In the genomic region with DNA sequence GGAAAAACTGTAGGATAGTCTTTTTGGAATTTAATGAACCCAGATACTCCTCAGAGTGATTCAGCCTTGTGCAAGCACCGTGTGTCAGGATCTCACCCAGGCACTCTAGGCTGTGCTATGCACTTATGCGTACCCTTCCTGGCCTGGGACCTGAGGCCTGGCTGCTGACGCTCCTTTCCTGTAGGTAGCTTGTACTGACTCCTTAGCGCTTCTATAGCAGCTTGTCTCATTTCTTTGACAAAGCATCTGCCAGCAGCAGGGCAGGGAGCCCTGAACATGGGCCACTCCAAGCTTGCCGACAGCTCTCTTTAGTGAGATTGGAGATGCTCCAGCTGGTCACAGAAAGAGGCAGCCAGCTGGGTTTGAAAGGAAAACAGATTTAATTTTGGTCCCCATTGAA, we compare ENCODE assay signal across 16 cellular contexts.
DNase-seq lines count a peak whose midpoint lies in the region; ATAC-seq, FAIRE-seq and TF ChIP-seq lines count a peak whose summit lies in the region.
"Had no signal": no experiment of that assay in that cellular context is flagged by ENCODE, and none has a peak within 500 bp of the region (broad histone marks: within the 10 kb centered on the region; RNA-seq: fewer than 3 reads in every experiment).

No MANE protein-coding gene starts in this region.

- TF ChIP-seq CTCF in WTC11 (IDR thresholded peaks at IDR 0.05) (no peak), heart left ventricle (IDR thresholded peaks at IDR 0.05) (no peak), pancreas (IDR thresholded peaks at IDR 0.05) (no peak)

- no peaks in the 10 kb centered on the region for H3K27me3 ChIP-seq in heart left ventricle
- H3K27me3 ChIP-seq in pancreas: no peaks in the 10 kb centered on the region
- H3K27me3 ChIP-seq: BLaER1 had no signal

- H3K9me3 Mint-ChIP-seq in WTC11: no peaks in the 10 kb centered on the region
- no peaks in the 10 kb centered on the region for H3K9me3 Mint-ChIP-seq in activated T-helper 2 cell treated with anti-CD3 and anti-CD28 coated beads, Interferon-gamma antibody, Interleukin-2, Interleukin-4, amounts not matched to agents 10 μg/mL and 5 μg/mL and 100 μg/mL, durations not matched to agents 14 hours and 24 hours and 36 hours
- H3K9me3 Mint-ChIP-seq: IgD-negative memory B cell had no signal

- H3K36me3 ChIP-seq in heart left ventricle (no peaks in the 10 kb centered on the region), pancreas (no peaks in the 10 kb centered on the region)
- H3K36me3 ChIP-seq: BLaER1 had no signal

- ATAC-seq in WTC11: peak; percentile 68
- ATAC-seq in heart left ventricle: peak; percentile 60 to 93 (median 83)
- peak in 3 of 4 donors; percentile 32 to 60 (median 47) for ATAC-seq in pancreas
- no peak for ATAC-seq in HG03196 (IDR thresholded peaks at IDR 0.05; ENCODE audit: unreplicated experiment)

- no peaks in the 10 kb centered on the region for H3K9me3 ChIP-seq in heart left ventricle
- no peaks in the 10 kb centered on the region for H3K9me3 ChIP-seq in pancreas
- H3K9me3 ChIP-seq: BLaER1 had no signal

- CTCF ChIA-PET in WTC11 (lab: Charles Lee): interaction anchor here (1.5 kb wide), 1 partner anchor 13 kb away, joined by 3 read pairs; no protein-coding TSS in a partner anchor

- H3K4me1 ChIP-seq in heart left ventricle (peaks cover 0 to 55% (median 45%) of the 10 kb centered on the region in 12 donors), pancreas (no peaks in the 10 kb centered on the region)
- H3K4me1 ChIP-seq: BLaER1 had no signal

- peaks cover 10% of the 10 kb centered on the region for H3K4me1 Mint-ChIP-seq in WTC11
- no peaks in the 10 kb centered on the region for H3K4me1 Mint-ChIP-seq in activated T-helper 2 cell treated with anti-CD3 and anti-CD28 coated beads, Interferon-gamma antibody, Interleukin-2, Interleukin-4, amounts not matched to agents 10 μg/mL and 5 μg/mL and 100 μg/mL, durations not matched to agents 14 hours and 24 hours and 36 hours (ENCODE audit: low read depth)
- H3K4me1 Mint-ChIP-seq: IgD-negative memory B cell had no signal

- no peaks in the 10 kb centered on the region for H3K27me3 Mint-ChIP-seq in WTC11 (ENCODE audit: low read depth)
- H3K27me3 Mint-ChIP-seq in activated T-helper 2 cell treated with anti-CD3 and anti-CD28 coated beads, Interferon-gamma antibody, Interleukin-2, Interleukin-4, amounts not matched to agents 10 μg/mL and 5 μg/mL and 100 μg/mL, durations not matched to agents 14 hours and 24 hours and 36 hours (ENCODE audit: low read depth): no peaks in the 10 kb centered on the region

- no peaks in the 10 kb centered on the region for H3K36me3 Mint-ChIP-seq in WTC11
- H3K36me3 Mint-ChIP-seq in activated T-helper 2 cell treated with anti-CD3 and anti-CD28 coated beads, Interferon-gamma antibody, Interleukin-2, Interleukin-4, amounts not matched to agents 10 μg/mL and 5 μg/mL and 100 μg/mL, durations not matched to agents 14 hours and 24 hours and 36 hours (ENCODE audit: low read depth): no peaks in the 10 kb centered on the region

- 22 to 37% (median 33%) methylated on average over 5 of the region's 5 CpGs for WGBS in heart left ventricle, 4 donors
- 65 to 70% methylated on average over 5 of the region's 5 CpGs for WGBS in pancreas, 2 donors

- no peak overlapping the region for H3K4me3 ChIP-seq in heart left ventricle
- no peak overlapping the region for H3K4me3 ChIP-seq in pancreas
- H3K4me3 ChIP-seq: BLaER1 had no signal

- DNase-seq in Ammon's horn (ENCODE audit: low spot score) (peak; percentile 84), WTC11 (ENCODE audit: low spot score) (no peak), heart left ventricle (peak; percentile 45 to 82 (median 72)), pancreas (no peak), RPMI8226 (no peak)
- no peak for DNase-seq in stimulated activated CD4-positive, alpha-beta T cell treated with anti-CD3 and anti-CD28 coated beads, Interleukin-12 subunit alpha, Interleukin-12 subunit beta, amount 100 ng/mL, for 4 hours
- no peak for DNase-seq in activated T-helper 2 cell treated with anti-CD3 and anti-CD28 coated beads, Interferon-gamma antibody, Interleukin-2, Interleukin-4, amounts not matched to agents 10 μg/mL and 5 μg/mL and 100 μg/mL, durations not matched to agents 14 hours and 24 hours and 36 hours (ENCODE audit: low spot score)
- DNase-seq: activated T-cell treated with anti-CD3 and anti-CD28 coated beads, Interleukin-2, amount 50 U/mL, for 48 hours; effector CD4-positive, alpha-beta T cell; NK-92 treated with Interleukin-12 subunit alpha and Interleukin-12 subunit beta, amount 100 ng/mL, for 24 hours; stimulated activated naive CD4-positive, alpha-beta T cell; T-helper 9 cell had no signal

- H3K27ac ChIP-seq in heart left ventricle: peak overlapping the region in 11 of 12 donors; percentile 29 to 72 (median 58)
- H3K27ac ChIP-seq in pancreas: no peak overlapping the region
- H3K27ac ChIP-seq: BLaER1 had no signal

- FAIRE-seq in pancreas (lab: Jason Lieb, UNC): no peak
- FAIRE-seq: keratinocyte had no signal

- no peak for TF ChIP-seq POLR2A in heart left ventricle (IDR thresholded peaks at IDR 0.05)

- no peak overlapping the region for H3K27ac Mint-ChIP-seq in WTC11
- no peak overlapping the region for H3K27ac Mint-ChIP-seq in activated T-helper 2 cell treated with anti-CD3 and anti-CD28 coated beads, Interferon-gamma antibody, Interleukin-2, Interleukin-4, amounts not matched to agents 10 μg/mL and 5 μg/mL and 100 μg/mL, durations not matched to agents 14 hours and 24 hours and 36 hours
- H3K27ac Mint-ChIP-seq: IgD-negative memory B cell had no signal

- H3K4me3 Mint-ChIP-seq in WTC11: no peak overlapping the region
- no peak overlapping the region for H3K4me3 Mint-ChIP-seq in activated T-helper 2 cell treated with anti-CD3 and anti-CD28 coated beads, Interferon-gamma antibody, Interleukin-2, Interleukin-4, amounts not matched to agents 10 μg/mL and 5 μg/mL and 100 μg/mL, durations not matched to agents 14 hours and 24 hours and 36 hours (ENCODE audit: low read depth)
- H3K4me3 Mint-ChIP-seq: IgD-negative memory B cell had no signal

- POLR2A ChIA-PET in WTC11 (lab: Charles Lee): no interaction called here

- intact Hi-C loops in heart left ventricle (cut with DNase I) (loop anchor here in 2 of 10 donors (10.0 kb wide), 3 partner anchors 59 to 341 kb away; no protein-coding TSS in a partner anchor), pancreas (cut with DNase I) (no loop called here)
- intact Hi-C loops in activated T-helper 2 cell treated with anti-CD3 and anti-CD28 coated beads, Interferon-gamma antibody, Interleukin-2, Interleukin-4, amounts not matched to agents 10 μg/mL and 5 μg/mL and 100 μg/mL, durations not matched to agents 14 hours and 24 hours and 36 hours (cut with micrococcal nuclease): no loop called here

TF ChIP-seq in WTC11, 78 proteins besides CTCF, POLR2A, EP300 and RAD21:
- TF ChIP-seq HMGA2 (CRISPR knock-in tag; IDR thresholded peaks at IDR 0.05): no peak
- TF ChIP-seq, protein P1, sequence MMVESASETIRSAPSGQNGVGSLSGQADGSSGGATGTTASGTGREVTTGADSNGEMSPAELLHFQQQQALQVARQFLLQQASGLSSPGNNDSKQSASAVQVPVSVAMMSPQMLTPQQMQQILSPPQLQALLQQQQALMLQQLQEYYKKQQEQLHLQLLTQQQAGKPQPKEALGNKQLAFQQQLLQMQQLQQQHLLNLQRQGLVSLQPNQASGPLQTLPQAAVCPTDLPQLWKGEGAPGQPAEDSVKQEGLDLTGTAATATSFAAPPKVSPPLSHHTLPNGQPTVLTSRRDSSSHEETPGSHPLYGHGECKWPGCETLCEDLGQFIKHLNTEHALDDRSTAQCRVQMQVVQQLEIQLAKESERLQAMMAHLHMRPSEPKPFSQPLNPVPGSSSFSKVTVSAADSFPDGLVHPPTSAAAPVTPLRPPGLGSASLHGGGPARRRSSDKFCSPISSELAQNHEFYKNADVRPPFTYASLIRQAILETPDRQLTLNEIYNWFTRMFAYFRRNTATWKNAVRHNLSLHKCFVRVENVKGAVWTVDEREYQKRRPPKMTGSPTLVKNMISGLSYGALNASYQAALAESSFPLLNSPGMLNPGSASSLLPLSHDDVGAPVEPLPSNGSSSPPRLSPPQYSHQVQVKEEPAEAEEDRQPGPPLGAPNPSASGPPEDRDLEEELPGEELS (CRISPR knock-in tag; IDR thresholded peaks at IDR 0.05): no peak

Comparison
In these comparisons a context has a peak if more than half of its experiments do, and no peak if none do; other contexts are left out.
1. DNase-seq: peak in Ammon's horn (single experiment) and heart left ventricle (5 of 5); none in WTC11 (single experiment), pancreas (0 of 6), stimulated activated CD4-positive, alpha-beta T cell treated with anti-CD3 and anti-CD28 coated beads, Interleukin-12 subunit alpha, Interleukin-12 subunit beta, amount 100 ng/mL, for 4 hours (single experiment), activated T-helper 2 cell treated with anti-CD3 and anti-CD28 coated beads, Interferon-gamma antibody, Interleukin-2, Interleukin-4, amounts not matched to agents 10 μg/mL and 5 μg/mL and 100 μg/mL, durations not matched to agents 14 hours and 24 hours and 36 hours (single experiment) and RPMI8226 (single experiment).
2. H3K27ac ChIP-seq: peak in heart left ventricle (11 of 12); none in pancreas (0 of 4).